In genomic region chr21:36945496-36946138, GRCh38 we compare ENCODE assay signal across 1 cellular context.
TF ChIP-seq lines count a peak whose summit lies in the region.

No MANE protein-coding gene starts in this region.

TF ChIP-seq in K562, 482 proteins besides CTCF, POLR2A, EP300 and RAD21 (continued from another document and continues in another):
- TF ChIP-seq MGA (IDR thresholded peaks at IDR 0.05) (no peak), STAG1 (CRISPR knock-in tag; IDR thresholded peaks at IDR 0.05; ENCODE audit: borderline replicate concordance) (no peak), HMBOX1 (IDR thresholded peaks at IDR 0.05) (peak; percentile 75), ZNF740 (CRISPR knock-in tag; IDR thresholded peaks at IDR 0.05) (no peak), ZNF740 (tag; IDR thresholded peaks at IDR 0.05) (no peak), ASH1L (IDR thresholded peaks at IDR 0.05; ENCODE audit: borderline replicate concordance, low read depth, partially characterized antibody) (no peak), HDAC6 (IDR thresholded peaks at IDR 0.05; ENCODE audit: low read depth, low read length) (no peak), SMARCC2 (IDR thresholded peaks at IDR 0.05; ENCODE audit: low read depth) (no peak), STAT6 (CRISPR knock-in tag; IDR thresholded peaks at IDR 0.05) (no peak), FOSL1 (tag; conservative IDR thresholded peaks at IDR 0.05) (0 out of 2 replicates have a peak, but pooled peaks have one; percentile 17), CHAMP1 (IDR thresholded peaks at IDR 0.05) (no peak), RFX5 (IDR thresholded peaks at IDR 0.05; ENCODE audit: low read depth, low read length) (no peak), DIDO1 (tag; IDR thresholded peaks at IDR 0.05; ENCODE audit: low read depth) (no peak), ATF1 (CRISPR knock-in tag; IDR thresholded peaks at IDR 0.05) (no peak), ATF1 (tag; IDR thresholded peaks at IDR 0.05) (no peak), POLR2H (tag; IDR thresholded peaks at IDR 0.05; ENCODE audit: low read depth) (no peak), ZBTB26 (CRISPR knock-in tag; IDR thresholded peaks at IDR 0.05) (no peak), CUX1 (CRISPR knock-in tag; IDR thresholded peaks at IDR 0.05) (no peak), KAT7 (CRISPR knock-in tag; IDR thresholded peaks at IDR 0.05; ENCODE audit: borderline replicate concordance) (no peak), TEAD1 (CRISPR knock-in tag; IDR thresholded peaks at IDR 0.05) (no peak), ZBTB43 (CRISPR knock-in tag; IDR thresholded peaks at IDR 0.05) (no peak), TEAD2 (tag; IDR thresholded peaks at IDR 0.05) (no peak), HEY1 (CRISPR knock-in tag; IDR thresholded peaks at IDR 0.05; ENCODE audit: borderline replicate concordance) (no peak), KDM5B (IDR thresholded peaks at IDR 0.05; ENCODE audit: insufficient replicate concordance, low read depth, low read length) (no peak), ZNF23 (CRISPR knock-in tag; IDR thresholded peaks at IDR 0.05) (no peak), SRSF7 (optimal IDR thresholded peaks at IDR 0.05; ENCODE audit: low read depth, low read length) (no peak), ZNF584 (CRISPR knock-in tag; IDR thresholded peaks at IDR 0.05; ENCODE audit: low read depth) (no peak), EWSR1 (IDR thresholded peaks at IDR 0.05; ENCODE audit: borderline replicate concordance, low read depth, partially characterized antibody) (no peak)
